ENCODE assay signal across 1 cellular context in the genomic region with DNA sequence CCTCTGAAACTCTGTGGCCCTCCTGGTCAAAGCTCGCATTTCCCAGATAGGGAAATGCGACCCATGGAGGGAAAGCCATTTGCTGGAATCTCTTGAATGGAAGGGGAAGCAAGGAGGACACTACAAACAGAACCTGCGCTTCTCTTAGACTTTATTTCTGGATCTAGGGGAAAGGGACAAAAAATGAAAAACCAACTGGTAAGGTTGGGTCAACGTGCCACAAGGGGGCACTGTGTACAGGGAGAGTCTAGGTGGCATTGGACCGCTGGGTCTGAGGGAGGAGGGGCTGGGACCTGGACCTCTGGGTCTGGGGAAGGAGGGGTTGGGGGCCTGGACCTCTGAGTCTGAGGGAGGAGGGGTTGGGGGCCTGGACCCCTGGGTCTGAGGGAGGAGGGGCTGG.
TF ChIP-seq lines count a peak whose summit lies in the region.

No MANE protein-coding gene starts in this region.

TF ChIP-seq in WTC11, 78 proteins besides CTCF, POLR2A, EP300 and RAD21:
- TF ChIP-seq GABPB1 (CRISPR knock-in tag; IDR thresholded peaks at IDR 0.05) (no peak), CREM (CRISPR knock-in tag; IDR thresholded peaks at IDR 0.05) (no peak), CREB1 (CRISPR knock-in tag; IDR thresholded peaks at IDR 0.05) (no peak)
- TF ChIP-seq, protein P1, sequence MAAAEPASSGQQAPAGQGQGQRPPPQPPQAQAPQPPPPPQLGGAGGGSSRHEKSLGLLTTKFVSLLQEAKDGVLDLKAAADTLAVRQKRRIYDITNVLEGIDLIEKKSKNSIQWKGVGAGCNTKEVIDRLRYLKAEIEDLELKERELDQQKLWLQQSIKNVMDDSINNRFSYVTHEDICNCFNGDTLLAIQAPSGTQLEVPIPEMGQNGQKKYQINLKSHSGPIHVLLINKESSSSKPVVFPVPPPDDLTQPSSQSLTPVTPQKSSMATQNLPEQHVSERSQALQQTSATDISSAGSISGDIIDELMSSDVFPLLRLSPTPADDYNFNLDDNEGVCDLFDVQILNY (CRISPR knock-in tag; IDR thresholded peaks at IDR 0.05): no peak
- TF ChIP-seq, protein P2, sequence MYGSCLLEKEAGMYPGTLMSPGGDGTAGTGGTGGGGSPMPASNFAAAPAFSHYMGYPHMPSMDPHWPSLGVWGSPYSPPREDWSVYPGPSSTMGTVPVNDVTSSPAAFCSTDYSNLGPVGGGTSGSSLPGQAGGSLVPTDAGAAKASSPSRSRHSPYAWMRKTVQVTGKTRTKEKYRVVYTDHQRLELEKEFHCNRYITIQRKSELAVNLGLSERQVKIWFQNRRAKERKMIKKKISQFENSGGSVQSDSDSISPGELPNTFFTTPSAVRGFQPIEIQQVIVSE (CRISPR knock-in tag; IDR thresholded peaks at IDR 0.05; ENCODE audit: borderline replicate concordance): no peak
